Comparison of ENCODE assay signal across 19 cellular contexts in the genomic region with DNA sequence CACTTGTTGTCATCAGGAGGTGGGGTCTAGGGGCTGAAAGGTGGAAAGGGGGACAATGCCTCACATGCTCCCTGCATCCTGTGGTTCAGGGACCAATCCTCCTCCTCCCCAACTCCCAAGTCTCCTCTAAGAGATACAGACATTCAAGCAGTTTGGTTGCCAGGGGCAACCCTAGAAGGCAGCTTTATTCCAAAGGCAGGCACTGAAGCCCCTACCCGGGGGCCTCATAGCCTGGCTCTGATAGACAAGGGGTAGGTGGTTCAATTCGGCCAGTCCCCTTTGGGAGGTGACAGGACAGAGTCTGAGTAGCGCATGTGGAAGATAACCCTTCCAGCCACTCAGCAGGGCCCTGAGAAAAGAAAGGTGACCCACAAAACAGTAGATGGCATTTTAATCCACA. TPM values are rescaled to one million over a fixed set of nuclear protein-coding genes. Genes with fewer than 3 reads are reported as not detected.
DNase-seq lines count a peak whose midpoint lies in the region; ATAC-seq and TF ChIP-seq lines count a peak whose summit lies in the region.
"Had no signal": no experiment of that assay in that cellular context is flagged by ENCODE, and none has a peak within 500 bp of the region (broad histone marks: within the 10 kb centered on the region; RNA-seq: fewer than 3 reads in every experiment).

No MANE protein-coding gene starts in this region.

- H3K36me3 Mint-ChIP-seq in endothelial cell (ENCODE audit: low read depth, unreplicated experiment): no peaks in the 10 kb centered on the region
- H3K36me3 Mint-ChIP-seq in neural crest cell (ENCODE audit: low read depth): no peaks in the 10 kb centered on the region
- no peaks in the 10 kb centered on the region for H3K36me3 Mint-ChIP-seq in activated CD8-positive, alpha-beta T cell treated with anti-CD3 and anti-CD28 coated beads for 36 hours (ENCODE audit: low read depth)
- H3K36me3 Mint-ChIP-seq: CD14-positive monocyte, IgD-negative memory B cell had no signal

- H3K9me3 Mint-ChIP-seq in endothelial cell (ENCODE audit: unreplicated experiment): no peaks in the 10 kb centered on the region
- no peaks in the 10 kb centered on the region for H3K9me3 Mint-ChIP-seq in neural crest cell
- H3K9me3 Mint-ChIP-seq in activated CD8-positive, alpha-beta T cell treated with anti-CD3 and anti-CD28 coated beads for 36 hours: no peaks in the 10 kb centered on the region
- H3K9me3 Mint-ChIP-seq: CD14-positive monocyte, H9, IgD-negative memory B cell had no signal

- no peak overlapping the region for H3K4me3 ChIP-seq in cardiac muscle cell
- no peak overlapping the region for H3K4me3 ChIP-seq in right cardiac atrium (ENCODE audit: low read length)
- no peak overlapping the region for H3K4me3 ChIP-seq in upper lobe of left lung
- H3K4me3 ChIP-seq: PC-9, SJCRH30 had no signal

- TF ChIP-seq EP300 in upper lobe of left lung (IDR thresholded peaks at IDR 0.05): no peak

- H3K4me3 Mint-ChIP-seq in endothelial cell (ENCODE audit: unreplicated experiment) (no peak overlapping the region), neural crest cell (peak overlapping the region; percentile 72)
- H3K4me3 Mint-ChIP-seq in activated CD8-positive, alpha-beta T cell treated with anti-CD3 and anti-CD28 coated beads for 36 hours: no peak overlapping the region
- H3K4me3 Mint-ChIP-seq: H9, IgD-negative memory B cell had no signal

- DNase-seq in cardiac muscle cell (ENCODE audit: low read depth in 1 of 2, low spot score in 1 of 2): no peak
- no peak for DNase-seq in right cardiac atrium
- DNase-seq in endothelial cell (ENCODE audit: low spot score): no peak
- DNase-seq in neural crest cell (ENCODE audit: low read depth, low spot score): peak; percentile 32
- DNase-seq in upper lobe of left lung: no peak
- DNase-seq in activated CD8-positive, alpha-beta T cell treated with anti-CD3 and anti-CD28 coated beads for 36 hours: no peak
- no peak for DNase-seq in ACHN
- no peak for DNase-seq in germinal center (ENCODE audit: low spot score)
- DNase-seq: DMS153, H9, NCI-H1105 treated with DMSO at 0.1 percent for 48 hours, NCI-H187, NCI-H2171, NCI-H510A, NCI-H774, PC-9, SJCRH30 had no signal

- TF ChIP-seq POLR2A in upper lobe of left lung (IDR thresholded peaks at IDR 0.05): no peak

- H3K9me3 ChIP-seq in cardiac muscle cell (ENCODE audit: low read depth) (no peaks in the 10 kb centered on the region), right cardiac atrium (ENCODE audit: control insufficient read depth, low read length) (no peaks in the 10 kb centered on the region), upper lobe of left lung (no peaks in the 10 kb centered on the region)
- H3K9me3 ChIP-seq: SJCRH30 had no signal

- ATAC-seq in right cardiac atrium: no peak
- no peak for ATAC-seq in upper lobe of left lung (ENCODE audit: low FRiP score in 2 of 2)
- ATAC-seq in activated CD8-positive, alpha-beta T cell treated with anti-CD3 and anti-CD28 coated beads for 36 hours: no peak

- TF ChIP-seq CTCF in cardiac muscle cell (IDR thresholded peaks at IDR 0.05; ENCODE audit: low read depth, low read length) (no peak), endothelial cell (IDR thresholded peaks at IDR 0.05; ENCODE audit: unreplicated experiment) (no peak), neural crest cell (conservative IDR thresholded peaks at IDR 0.05) (no peak), upper lobe of left lung (IDR thresholded peaks at IDR 0.05) (no peak)
- TF ChIP-seq CTCF in activated CD8-positive, alpha-beta T cell treated with anti-CD3 and anti-CD28 coated beads for 36 hours (IDR thresholded peaks at IDR 0.05): no peak

- no peaks in the 10 kb centered on the region for H3K36me3 ChIP-seq in cardiac muscle cell
- H3K36me3 ChIP-seq in upper lobe of left lung: no peaks in the 10 kb centered on the region
- H3K36me3 ChIP-seq: SJCRH30 had no signal

- H3K27ac Mint-ChIP-seq in endothelial cell (ENCODE audit: unreplicated experiment) (peak overlapping the region; percentile 58), neural crest cell (ENCODE audit: unreplicated experiment) (peak overlapping the region; percentile 24)
- H3K27ac Mint-ChIP-seq in activated CD8-positive, alpha-beta T cell treated with anti-CD3 and anti-CD28 coated beads for 36 hours: no peak overlapping the region
- H3K27ac Mint-ChIP-seq: IgD-negative memory B cell had no signal

- WGBS in right cardiac atrium: 78% methylated on average over 3 of the region's 3 CpGs
- 76 to 78% methylated on average over 3 of the region's 3 CpGs for WGBS in upper lobe of left lung, 2 donors

- H3K4me1 Mint-ChIP-seq in endothelial cell (ENCODE audit: unreplicated experiment): peaks cover 77% of the 10 kb centered on the region
- H3K4me1 Mint-ChIP-seq in neural crest cell: peaks cover 58% of the 10 kb centered on the region
- H3K4me1 Mint-ChIP-seq in activated CD8-positive, alpha-beta T cell treated with anti-CD3 and anti-CD28 coated beads for 36 hours (ENCODE audit: low read depth): peaks cover 30% of the 10 kb centered on the region

- H3K4me1 ChIP-seq in cardiac muscle cell (ENCODE audit: low read depth) (peaks cover 20% of the 10 kb centered on the region), right cardiac atrium (ENCODE audit: control insufficient read depth, insufficient read depth, low read length) (peaks cover under 1% of the 10 kb centered on the region), upper lobe of left lung (peaks cover 22 to 40% (median 35%) of the 10 kb centered on the region in 4 donors)

- H3K27me3 ChIP-seq in cardiac muscle cell (no peaks in the 10 kb centered on the region), right cardiac atrium (ENCODE audit: control insufficient read depth, insufficient read depth) (no peaks in the 10 kb centered on the region), upper lobe of left lung (no peaks in the 10 kb centered on the region)
- H3K27me3 ChIP-seq: SJCRH30 had no signal

- CTCF ChIA-PET in activated CD8-positive, alpha-beta T cell treated with anti-CD3 and anti-CD28 coated beads for 36 hours (lab: Charles Lee): interaction anchor here (1.4 to 4.0 kb wide), 2 partner anchors 12 to 167 kb away, joined by 3 to 16 read pairs; no protein-coding TSS in a partner anchor

- H3K27ac ChIP-seq in cardiac muscle cell (peak overlapping the region; percentile 48), right cardiac atrium (ENCODE audit: low read length) (no peak overlapping the region), upper lobe of left lung (peak overlapping the region in 3 of 4 donors; percentile 3 to 68 (median 55))
- H3K27ac ChIP-seq: PC-9, SJCRH30 had no signal

- intact Hi-C loops in right cardiac atrium (cut with DNase I): no loop called here
- intact Hi-C loops in activated CD8-positive, alpha-beta T cell treated with anti-CD3 and anti-CD28 coated beads for 36 hours (cut with micrococcal nuclease): no loop called here

- in situ Hi-C loops in ACHN (cut with HindIII; ENCODE audit: low pct_ligation_motif_present, low pct_unique_long_range_greater_than_20kb, low sequenced_read_pairs): no loop called here

- POLR2A ChIA-PET in activated CD8-positive, alpha-beta T cell treated with anti-CD3 and anti-CD28 coated beads for 36 hours (lab: Charles Lee): no interaction called here

- H3K27me3 Mint-ChIP-seq in endothelial cell (ENCODE audit: unreplicated experiment) (peaks cover 9% of the 10 kb centered on the region), neural crest cell (ENCODE audit: low read depth) (no peaks in the 10 kb centered on the region)
- H3K27me3 Mint-ChIP-seq in activated CD8-positive, alpha-beta T cell treated with anti-CD3 and anti-CD28 coated beads for 36 hours: peaks cover 56% of the 10 kb centered on the region

RNA-seq across cellular contexts. Expression of a gene that starts 31.2 kb away (rescaled TPM):
- 292 and 298 TPM in 2 replicates for total RNA-seq in cardiac muscle cell
- polyA plus RNA-seq in cardiac muscle cell: 209 and 213 TPM in 2 replicates
- total RNA-seq in right cardiac atrium: 100 to 1,000 TPM; 198 to 242 (median 239) TPM
- polyA plus RNA-seq in right cardiac atrium: 170 TPM
- total RNA-seq in endothelial cell (ENCODE audit: unreplicated experiment): 128 TPM
- total RNA-seq in neural crest cell: 247 and 250 TPM in 2 replicates
- 100 to 1,000 TPM in 4 of 6 donors, 10 to 100 TPM in 2; 66.5 to 195 (median 139) TPM for total RNA-seq in upper lobe of left lung
- total RNA-seq in activated CD8-positive, alpha-beta T cell treated with anti-CD3 and anti-CD28 coated beads for 36 hours: 100 to 1,000 TPM; 426 to 442 TPM
